Comparison of ENCODE assay signal across 1 cellular context in genomic region chr10:132729810-132730565, GRCh38.
TF ChIP-seq lines count a peak whose summit lies in the region.

No MANE protein-coding gene starts in this region.

TF ChIP-seq in SK-N-SH treated with all-trans-retinoic acid at 6 μM for 48 hours, 23 proteins besides CTCF, POLR2A, EP300 and RAD21 (continued from another document):
- TF ChIP-seq CSRNP3 (CRISPR knock-in tag; IDR thresholded peaks at IDR 0.05) (no peak), ZNF565 (CRISPR knock-in tag; conservative IDR thresholded peaks at IDR 0.05; ENCODE audit: low read depth) (no peak), BACH2 (CRISPR knock-in tag; IDR thresholded peaks at IDR 0.05; ENCODE audit: borderline replicate concordance) (no peak), ZFP30 (CRISPR knock-in tag; IDR thresholded peaks at IDR 0.05) (no peak), PATZ1 (CRISPR knock-in tag; IDR thresholded peaks at IDR 0.05; ENCODE audit: borderline replicate concordance) (no peak), SNAI2 (CRISPR knock-in tag; IDR thresholded peaks at IDR 0.05) (no peak), ZNF8 (CRISPR knock-in tag; IDR thresholded peaks at IDR 0.05) (no peak), CREB5 (CRISPR knock-in tag; IDR thresholded peaks at IDR 0.05; ENCODE audit: low read depth) (no peak)
TF ChIP-seq in SK-N-SH treated with all-trans-retinoic acid at 6 μM for 48 hours: peak in this region for 0.
